Comparison of ENCODE assay signal across 16 cellular contexts in genomic region chr2:46990231-46990588, GRCh38. TPM values are rescaled to one million over a fixed set of nuclear protein-coding genes. Genes with fewer than 3 reads are reported as not detected.
DNase-seq lines count a peak whose midpoint lies in the region; ATAC-seq and TF ChIP-seq lines count a peak whose summit lies in the region.
"Had no signal": no experiment of that assay in that cellular context is flagged by ENCODE, and none has a peak within 500 bp of the region (broad histone marks: within the 10 kb centered on the region; RNA-seq: fewer than 3 reads in every experiment).

No MANE protein-coding gene starts in this region.

- TF ChIP-seq CTCF in thoracic aorta (IDR thresholded peaks at IDR 0.05): no peak

- no peak for DNase-seq in T-helper 1 cell
- no peak for DNase-seq in neuronal stem cell (ENCODE audit: low spot score)
- no peak for DNase-seq in thoracic aorta (ENCODE audit: low spot score)
- no peak for DNase-seq in effector CD8-positive, alpha-beta T cell (lab: John Stamatoyannopoulos, UW)
- no peak for DNase-seq in T-helper 17 cell
- DNase-seq in effector CD4-positive, alpha-beta T cell: no peak
- DNase-seq: activated gamma-delta T cell, GF-D8, NCI-H1694 treated with DMSO at 0.1 percent for 48 hours, NCI-H2227 treated with DMSO at 0.1 percent for 48 hours had no signal

- H2BK120ac ChIP-seq in neuronal stem cell (ENCODE audit: low read depth, low read length): no peak overlapping the region

- no peaks in the 10 kb centered on the region for H3K79me1 ChIP-seq in neuronal stem cell (ENCODE audit: low read depth, low read length)

- no peak overlapping the region for H2AK5ac ChIP-seq in neuronal stem cell (ENCODE audit: low read depth, low read length)

- no peak overlapping the region for H2BK12ac ChIP-seq in neuronal stem cell (ENCODE audit: low read length)

- H2BK15ac ChIP-seq in neuronal stem cell (ENCODE audit: low read length): no peak overlapping the region

- H3K4me1 ChIP-seq in neuronal stem cell (ENCODE audit: control insufficient read depth in 2 of 2, insufficient read depth in 1 of 2, low read depth in 1 of 2, low read length in 2 of 2) (peaks cover 28 to 34% of the 10 kb centered on the region in 2 donors), thoracic aorta (ENCODE audit: control insufficient read depth in 1 of 2, low read depth in 2 of 2) (peaks cover 33 to 55% of the 10 kb centered on the region in 2 donors)

- no peak overlapping the region for H2BK5ac ChIP-seq in neuronal stem cell (ENCODE audit: low read length)

- peaks cover 22% of the 10 kb centered on the region for H3K4me1 Mint-ChIP-seq in T-helper 1 cell treated with Interleukin-12 subunit alpha and Interleukin-12 subunit beta and Interleukin-4 antibody, amounts not matched to agents 30 μg/mL and 1 μg/mL, for 36 hours (ENCODE audit: low read depth)
- H3K4me1 Mint-ChIP-seq in T-helper 17 cell: peaks cover 29% of the 10 kb centered on the region

- WGBS in neuronal stem cell (ENCODE audit: extremely low coverage in 2 of 2, insufficient read length in 2 of 2, insufficient replicate concordance in 1 of 2), 2 donors: no CpG with 5 or more reads among the region's 4 CpGs

- H3K36me3 ChIP-seq in neuronal stem cell (replicated peaks in 1 of 2; ENCODE audit: control insufficient read depth in 2 of 2, insufficient read depth in 2 of 2, low read length in 2 of 2): peaks cover 7 to 10% of the 10 kb centered on the region in 2 donors
- H3K36me3 ChIP-seq in thoracic aorta: peaks cover 21% of the 10 kb centered on the region

- no peak overlapping the region for H4K91ac ChIP-seq in neuronal stem cell (ENCODE audit: low read depth, low read length, poor library complexity)

- H3K4me3 ChIP-seq in neuronal stem cell (ENCODE audit: low read length in 2 of 2) (no peak overlapping the region), thoracic aorta (no peak overlapping the region)
- H3K4me3 ChIP-seq: right atrium auricular region had no signal

- H3K4ac ChIP-seq in neuronal stem cell (ENCODE audit: low read length): no peak overlapping the region

- peak overlapping the region; percentile 2 for H3K18ac ChIP-seq in neuronal stem cell (ENCODE audit: low read length)

- H3K14ac ChIP-seq in neuronal stem cell (ENCODE audit: low read length): no peak overlapping the region

- peaks cover 14% of the 10 kb centered on the region for H3K36me3 Mint-ChIP-seq in T-helper 1 cell treated with Interleukin-12 subunit alpha and Interleukin-12 subunit beta and Interleukin-4 antibody, amounts not matched to agents 30 μg/mL and 1 μg/mL, for 36 hours (ENCODE audit: low read depth)
- H3K36me3 Mint-ChIP-seq in T-helper 17 cell (ENCODE audit: low read depth): peaks cover 6% of the 10 kb centered on the region
- H3K36me3 Mint-ChIP-seq: WTC11 had no signal

- H2AFZ ChIP-seq in neuronal stem cell (ENCODE audit: low read length): no peak overlapping the region

- H3K4me3 Mint-ChIP-seq in T-helper 1 cell treated with Interleukin-12 subunit alpha and Interleukin-12 subunit beta and Interleukin-4 antibody, amounts not matched to agents 30 μg/mL and 1 μg/mL, for 36 hours: no peak overlapping the region
- no peak overlapping the region for H3K4me3 Mint-ChIP-seq in T-helper 17 cell
- H3K4me3 Mint-ChIP-seq: B cell, WTC11 had no signal

- no peaks in the 10 kb centered on the region for H3K27me3 ChIP-seq in neuronal stem cell (ENCODE audit: control insufficient read depth in 3 of 3, insufficient read depth in 3 of 3, low read depth in 1 of 3, low read length in 3 of 3)
- H3K27me3 ChIP-seq in thoracic aorta (replicated peaks; ENCODE audit: insufficient read depth): no peaks in the 10 kb centered on the region
- H3K27me3 ChIP-seq: right atrium auricular region had no signal

- no peak overlapping the region for H3K9ac ChIP-seq in neuronal stem cell (ENCODE audit: low read depth, low read length, poor library complexity)

- H3K27ac ChIP-seq in cingulate gyrus (ENCODE audit: low read depth, low read length) (peak overlapping the region; percentile 100), neuronal stem cell (replicated peaks; ENCODE audit: low read length) (no peak overlapping the region), thoracic aorta (peak overlapping the region; percentile 78 to 93)
- H3K27ac ChIP-seq: 22Rv1 had no signal

- no peak overlapping the region for H3K23ac ChIP-seq in neuronal stem cell (ENCODE audit: low read depth, low read length, poor library complexity)

- H3K4me2 ChIP-seq in neuronal stem cell (ENCODE audit: insufficient read depth, low read length, poor library complexity, severe bottlenecking): no peak overlapping the region

- ATAC-seq in thoracic aorta (ENCODE audit: insufficient number of reproducible peaks, low FRiP score, low read depth) (no peak), T-helper 17 cell (no peak)
- ATAC-seq: WTC11 had no signal

- H3K27me3 Mint-ChIP-seq in T-helper 1 cell treated with Interleukin-12 subunit alpha and Interleukin-12 subunit beta and Interleukin-4 antibody, amounts not matched to agents 30 μg/mL and 1 μg/mL, for 36 hours (ENCODE audit: low read depth): no peaks in the 10 kb centered on the region
- H3K27me3 Mint-ChIP-seq in T-helper 17 cell: no peaks in the 10 kb centered on the region
- H3K27me3 Mint-ChIP-seq: B cell had no signal

- H3K9me3 ChIP-seq in neuronal stem cell (replicated peaks in 1 of 2; ENCODE audit: control insufficient read depth in 2 of 2, insufficient read depth in 1 of 2, low read depth in 1 of 2, low read length in 2 of 2): no peaks in the 10 kb centered on the region
- no peaks in the 10 kb centered on the region for H3K9me3 ChIP-seq in thoracic aorta
- H3K9me3 ChIP-seq in T-helper 17 cell (ENCODE audit: control insufficient read depth, low read length, poor library complexity, severe bottlenecking): no peaks in the 10 kb centered on the region
- H3K9me3 ChIP-seq: right atrium auricular region had no signal

- H3K27ac Mint-ChIP-seq in T-helper 1 cell treated with Interleukin-12 subunit alpha and Interleukin-12 subunit beta and Interleukin-4 antibody, amounts not matched to agents 30 μg/mL and 1 μg/mL, for 36 hours: peak overlapping the region; percentile 15
- no peak overlapping the region for H3K27ac Mint-ChIP-seq in T-helper 17 cell
- H3K27ac Mint-ChIP-seq: B cell, WTC11 had no signal

- no peak overlapping the region for H4K8ac ChIP-seq in neuronal stem cell (ENCODE audit: low read depth, low read length)

- H3K9me3 Mint-ChIP-seq in T-helper 1 cell treated with Interleukin-12 subunit alpha and Interleukin-12 subunit beta and Interleukin-4 antibody, amounts not matched to agents 30 μg/mL and 1 μg/mL, for 36 hours: no peaks in the 10 kb centered on the region
- H3K9me3 Mint-ChIP-seq: WTC11 had no signal

RNA-seq across cellular contexts. Expression of gene TTC7A, which starts 49.2 kb away (rescaled TPM):
- 12.6 TPM for polyA plus RNA-seq in neuronal stem cell (2013, experiment 1 of 2)
- polyA plus RNA-seq in neuronal stem cell (2013, experiment 2 of 2): 12.6 TPM
- total RNA-seq in thoracic aorta (10 to 100 TPM; 39.3 to 45.7 TPM), T-helper 17 cell (10 to 100 TPM; 56.3 to 63.0 TPM)
